Comparison of ENCODE assay signal across 19 cellular contexts in the genomic region with DNA sequence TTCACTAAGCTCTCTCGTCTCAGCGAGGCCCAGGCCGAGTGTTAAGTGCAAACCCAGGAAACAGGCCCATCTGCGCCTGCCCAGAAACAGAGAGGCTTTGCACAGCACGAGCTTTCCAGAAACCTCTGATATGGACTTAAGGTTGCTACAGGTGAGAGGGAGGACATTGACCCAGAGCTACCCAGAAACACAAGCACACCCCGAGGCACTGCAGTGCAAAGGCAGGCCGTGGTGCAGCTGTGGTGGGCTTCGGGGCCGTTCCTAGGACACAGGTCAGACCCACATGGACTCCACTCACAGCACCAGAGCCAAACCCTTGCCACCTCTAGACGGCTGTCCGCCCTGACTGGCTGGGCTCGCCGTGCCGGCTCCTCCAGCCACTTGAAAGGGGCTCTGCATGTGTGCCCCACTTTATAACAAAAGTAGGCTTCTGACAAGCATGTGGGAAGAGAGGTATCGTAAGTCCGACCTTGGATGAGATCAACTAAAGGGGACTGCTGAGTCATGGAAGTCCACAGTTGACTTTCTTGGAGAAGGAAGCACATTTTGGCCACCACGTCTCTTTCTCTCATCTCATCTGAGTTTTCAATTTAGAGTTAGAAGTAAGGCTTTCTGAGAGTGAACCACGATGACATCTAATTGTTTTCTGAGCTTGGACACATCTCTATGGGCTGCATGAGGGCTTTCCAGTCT. TPM values are rescaled to one million over a fixed set of nuclear protein-coding genes. Genes with fewer than 3 reads are reported as not detected.
DNase-seq lines count a peak whose midpoint lies in the region; ATAC-seq and TF ChIP-seq lines count a peak whose summit lies in the region.
"Had no signal": no experiment of that assay in that cellular context is flagged by ENCODE, and none has a peak within 500 bp of the region (broad histone marks: within the 10 kb centered on the region; RNA-seq: fewer than 3 reads in every experiment).

No MANE protein-coding gene starts in this region.

- H3K4me1 Mint-ChIP-seq in activated CD4-positive, alpha-beta T cell treated with anti-CD3 and anti-CD28 coated beads, Interleukin-2, amount 10 ng/mL, durations not matched to agents 24 days and 14 days, result no peaks in the 10 kb centered on the region

- no peaks in the 10 kb centered on the region for H3K9me3 Mint-ChIP-seq in activated CD4-positive, alpha-beta T cell treated with anti-CD3 and anti-CD28 coated beads, Interleukin-2, amount 10 ng/mL, durations not matched to agents 24 days and 14 days

- ATAC-seq in HG02763 (IDR thresholded peaks at IDR 0.05; ENCODE audit: unreplicated experiment), result no peak

- CTCF ChIA-PET in HEK293T (lab: Yijun Ruan, JAX), result no interaction called here

- H3K27me3 Mint-ChIP-seq in activated CD4-positive, alpha-beta T cell treated with anti-CD3 and anti-CD28 coated beads, Interleukin-2, amount 10 ng/mL, durations not matched to agents 24 days and 14 days, result no peaks in the 10 kb centered on the region

- H3K36me3 ChIP-seq in stomach, result no peaks in the 10 kb centered on the region
- H3K36me3 ChIP-seq: MG63 had no signal

- intact Hi-C loops in activated CD4-positive, alpha-beta T cell treated with anti-CD3 and anti-CD28 coated beads, Interleukin-2, amount 10 ng/mL, durations not matched to agents 24 days and 14 days (cut with micrococcal nuclease), result no loop called here
- intact Hi-C loops in posterior vena cava (cut with DNase I), result no loop called here
- intact Hi-C loops in stomach (cut with DNase I; ENCODE audit: low total_unique reads), result no loop called here

- H3K36me3 Mint-ChIP-seq in activated CD4-positive, alpha-beta T cell treated with anti-CD3 and anti-CD28 coated beads, Interleukin-2, amount 10 ng/mL, durations not matched to agents 24 days and 14 days (ENCODE audit: low read depth), result no peaks in the 10 kb centered on the region

- POLR2A ChIA-PET in HEK293T (lab: Yijun Ruan, JAX), result no interaction called here

- H3K4me1 ChIP-seq in stomach, result peaks cover 0 to 1% (median 0%) of the 10 kb centered on the region in 4 donors
- H3K4me1 ChIP-seq: BLaER1 had no signal

- no peak overlapping the region for H3K4me3 ChIP-seq in stomach
- H3K4me3 ChIP-seq: BLaER1, MG63 had no signal

- peak; percentile 39 for DNase-seq in activated CD4-positive, alpha-beta T cell treated with anti-CD3 and anti-CD28 coated beads, Interleukin-2, amount 10 ng/mL, durations not matched to agents 24 days and 14 days
- no peak for DNase-seq in activated CD4-positive, alpha-beta T cell treated with anti-CD3 and anti-CD28 coated beads for 1 hour
- DNase-seq in HEK293T (ENCODE audit: extremely low spot score) (peak; percentile 0), iPS-NIHi11 (ENCODE audit: low spot score) (peak; percentile 2), posterior vena cava (ENCODE audit: low spot score) (peak; percentile 58), stomach (no peak), NCI-H2227 treated with DMSO at 0.1 percent for 48 hours (lab: John Stamatoyannopoulos, UW) (no peak)
- DNase-seq: 8988T, DND-41, GF-D8, MG63, NCI-H1105, NCI-H187, NCI-H69, SHP77 treated with DMSO at 0.1 percent for 48 hours had no signal

- no peak overlapping the region for H3K27ac Mint-ChIP-seq in activated CD4-positive, alpha-beta T cell treated with anti-CD3 and anti-CD28 coated beads, Interleukin-2, amount 10 ng/mL, durations not matched to agents 24 days and 14 days

- H3K27me3 ChIP-seq in stomach, result peaks cover 0 to 19% (median 0%) of the 10 kb centered on the region in 3 donors
- H3K27me3 ChIP-seq: BLaER1, MG63 had no signal

- TF ChIP-seq POLR2A in stomach (IDR thresholded peaks at IDR 0.05), result no peak

- no peaks in the 10 kb centered on the region for H3K9me3 ChIP-seq in stomach
- H3K9me3 ChIP-seq: MG63 had no signal

- H3K4me3 Mint-ChIP-seq in activated CD4-positive, alpha-beta T cell treated with anti-CD3 and anti-CD28 coated beads, Interleukin-2, amount 10 ng/mL, durations not matched to agents 24 days and 14 days, result no peak overlapping the region

- no peak overlapping the region for H3K27ac ChIP-seq in stomach
- H3K27ac ChIP-seq: BLaER1 had no signal

- TF ChIP-seq EP300 in stomach (IDR thresholded peaks at IDR 0.05), result no peak

- 82 to 87% (median 86%) methylated on average over 15 to 18 of the region's 18 CpGs for WGBS in stomach, 5 donors

- TF ChIP-seq CTCF in stomach (IDR thresholded peaks at IDR 0.05), result no peak

TF ChIP-seq in HEK293T, 16 proteins besides CTCF, POLR2A, EP300 and RAD21:
- TF ChIP-seq FOXA1 (IDR thresholded peaks at IDR 0.05) (no peak), FOXK2 (IDR thresholded peaks at IDR 0.05) (no peak), LEF1 (IDR thresholded peaks at IDR 0.05; ENCODE audit: borderline replicate concordance) (no peak), ARNT (IDR thresholded peaks at IDR 0.05) (no peak), TARDBP (IDR thresholded peaks at IDR 0.05) (no peak), NFRKB (IDR thresholded peaks at IDR 0.05) (no peak), SUZ12 (IDR thresholded peaks at IDR 0.05) (no peak)

RNA-seq across cellular contexts. Expression of a gene that starts 38.2 kb away (rescaled TPM):
- 6.3 and 6.8 TPM in 2 replicates for total RNA-seq in activated CD4-positive, alpha-beta T cell treated with anti-CD3 and anti-CD28 coated beads, Interleukin-2, amount 10 ng/mL, durations not matched to agents 24 days and 14 days
- total RNA-seq in posterior vena cava, result 1 to 10 TPM; 5.9 to 7.3 TPM
- 1 to 10 TPM in 3 of 5 donors, under 1 TPM in 1, not detected in 1; 0.58 to 3.5 (median 1.5) TPM for total RNA-seq in stomach
- polyA plus RNA-seq in stomach, result 1 to 10 TPM; 1.8 to 3.2 (median 1.9) TPM

RNA-seq across cellular contexts. Expression of a gene that starts 59.9 kb away (rescaled TPM):
- 0.05 and 0.16 TPM in 2 replicates for total RNA-seq in activated CD4-positive, alpha-beta T cell treated with anti-CD3 and anti-CD28 coated beads, Interleukin-2, amount 10 ng/mL, durations not matched to agents 24 days and 14 days
- total RNA-seq in posterior vena cava (not detected), stomach (not detected)
- polyA plus RNA-seq in stomach, result under 1 TPM in 1 of 3 donors, not detected in 2; 0.03 TPM
- total RNA-seq: H1, OCI-LY7 had no signal

Comparison
In these comparisons a context has a peak if more than half of its experiments do, and no peak if none do; other contexts are left out.
1. DNase-seq: peak in activated CD4-positive, alpha-beta T cell treated with anti-CD3 and anti-CD28 coated beads, Interleukin-2, amount 10 ng/mL, durations not matched to agents 24 days and 14 days (single experiment), HEK293T (single experiment), iPS-NIHi11 (single experiment) and posterior vena cava (single experiment); none in activated CD4-positive, alpha-beta T cell treated with anti-CD3 and anti-CD28 coated beads for 1 hour (single experiment), stomach (single experiment) and NCI-H2227 treated with DMSO at 0.1 percent for 48 hours (single experiment).